In genomic region chr17:82229686-82230626, GRCh38 we compare ENCODE assay signal across 8 cellular contexts. TPM values are rescaled to one million over a fixed set of nuclear protein-coding genes. Genes with fewer than 3 reads are reported as not detected.
A peak's percentile ranks its signal among the peaks of the same experiment; 100 is the strongest.
DNase-seq lines count a peak whose midpoint lies in the region; ATAC-seq and TF ChIP-seq lines count a peak whose summit lies in the region.

No MANE protein-coding gene starts in this region.

- peak overlapping the region; percentile 85 for H3K4me3 Mint-ChIP-seq in natural killer cell

- no peaks in the 10 kb centered on the region for H3K9me3 Mint-ChIP-seq in natural killer cell

- H3K27me3 ChIP-seq in dorsolateral prefrontal cortex: peaks cover 0 to 36% (median 20%) of the 10 kb centered on the region in 45 donors

- intact Hi-C loops in dorsolateral prefrontal cortex (cut with DNase I): no loop called here
- intact Hi-C loops in natural killer cell (cut with micrococcal nuclease): loop anchor here (2.0 kb wide), 1 partner anchor 13 kb away; no protein-coding TSS in a partner anchor

- in situ Hi-C loops in KBM-7 (cut with MboI; ENCODE audit: low pct_unique_long_range_greater_than_20kb, low sequenced_read_pairs): no loop called here

- DNase-seq in AG09309 (ENCODE audit: low read depth) (no peak), KBM-7 (peak; percentile 43), dorsolateral prefrontal cortex (no peak), natural killer cell (peak; percentile 27), NCI-H524 treated with DMSO at 0.1 percent for 48 hours (lab: John Stamatoyannopoulos, UW) (no peak), NCI-H1930 (lab: John Stamatoyannopoulos, UW) (no peak), SIG-M5 treated with dmso at 0.1 percent for 504 hours (lab: John Stamatoyannopoulos, UW; ENCODE audit: unreplicated experiment) (no peak), NCI-H446 treated with DMSO at 0.1 percent for 48 hours (lab: John Stamatoyannopoulos, UW) (no peak)

- H3K4me3 ChIP-seq in AG09309 (ENCODE audit: control insufficient read depth, low read depth, low read length) (peak overlapping the region; percentile 88), dorsolateral prefrontal cortex (peak overlapping the region in 57 of 59 donors; percentile 4 to 80 (median 66))

- peaks cover 0 to 23% of the 10 kb centered on the region in 2 donors for H3K4me1 Mint-ChIP-seq in natural killer cell

- H3K36me3 Mint-ChIP-seq in natural killer cell: no peaks in the 10 kb centered on the region

- no peaks in the 10 kb centered on the region for H3K27me3 Mint-ChIP-seq in natural killer cell (ENCODE audit: low read depth in 2 of 2)

- H3K27ac ChIP-seq in dorsolateral prefrontal cortex: peak overlapping the region in 52 of 59 donors; percentile 12 to 89 (median 76)

- no peak for ATAC-seq in natural killer cell

- TF ChIP-seq CTCF in AG09309 (IDR thresholded peaks at IDR 0.05; ENCODE audit: control insufficient read depth, insufficient read depth, low read depth, low read length, missing control alignments) (no peak), dorsolateral prefrontal cortex (IDR thresholded peaks at IDR 0.05 in 54 of 56, conservative IDR thresholded peaks at IDR 0.05 in 2 of 56; ENCODE audit: low read depth in 1 of 56, partially characterized antibody in 56 of 56) (no peak), natural killer cell (IDR thresholded peaks at IDR 0.05) (no peak)

- peak overlapping the region; percentile 80 to 91 for H3K27ac Mint-ChIP-seq in natural killer cell

RNA-seq across cellular contexts. Expression of gene SLC16A3, which starts 1.1 kb away (rescaled TPM):
- total RNA-seq in dorsolateral prefrontal cortex (10 to 100 TPM in 76 of 120 experiments, 1 to 10 TPM in 44; 4.8 to 45.0 (median 12.2) TPM), natural killer cell (100 to 1,000 TPM; 172 to 365 (median 296) TPM)

RNA-seq across cellular contexts. Expression of gene CCDC57, which starts 17.3 kb away (rescaled TPM):
- total RNA-seq in dorsolateral prefrontal cortex (100 to 1,000 TPM in 17 of 120 experiments, 10 to 100 TPM in 103; 38.5 to 134 (median 72.6) TPM), natural killer cell (10 to 100 TPM; 69.7 to 79.2 (median 75.1) TPM)

RNA-seq across cellular contexts. Expression of gene CSNK1D, which starts 43.5 kb away (rescaled TPM):
- 100 to 1,000 TPM in 117 of 120 experiments, 10 to 100 TPM in 3; 96.2 to 160 (median 125) TPM for total RNA-seq in dorsolateral prefrontal cortex
- total RNA-seq in natural killer cell: 100 to 1,000 TPM; 423 to 475 (median 468) TPM

Comparison
In these comparisons a context has a peak if more than half of its experiments do, and no peak if none do; other contexts are left out.
1. DNase-seq: peak in KBM-7 (single experiment) and natural killer cell (single experiment); none in AG09309 (single experiment), dorsolateral prefrontal cortex (0 of 10), NCI-H524 treated with DMSO at 0.1 percent for 48 hours (single experiment), NCI-H1930 (0 of 2), SIG-M5 treated with dmso at 0.1 percent for 504 hours (single experiment) and NCI-H446 treated with DMSO at 0.1 percent for 48 hours (single experiment).